Comparison of ENCODE assay signal across 8 cellular contexts in genomic region chr4:99811850-99812249, GRCh38. TPM values are rescaled to one million over a fixed set of nuclear protein-coding genes. Genes with fewer than 3 reads are reported as not detected.
A peak's percentile ranks its signal among the peaks of the same experiment; 100 is the strongest.
DNase-seq lines count a peak whose midpoint lies in the region; ATAC-seq and TF ChIP-seq lines count a peak whose summit lies in the region.

No MANE protein-coding gene starts in this region.

- no peak overlapping the region for H3K27ac Mint-ChIP-seq in GM23338
- H3K27ac Mint-ChIP-seq in naive thymus-derived CD4-positive, alpha-beta T cell: peak overlapping the region in 3 of 9 donors; percentile 8 to 59 (median 23)

- no peak overlapping the region for H3K4me3 Mint-ChIP-seq in GM23338
- no peak overlapping the region for H3K4me3 Mint-ChIP-seq in naive thymus-derived CD4-positive, alpha-beta T cell

- peak; percentile 18 for DNase-seq in AG10803 (ENCODE audit: low read depth)
- DNase-seq in GM23338 (ENCODE audit: low spot score): peak; percentile 80
- DNase-seq in SIG-M5 treated with dmso at 0.1 percent for 504 hours (lab: John Stamatoyannopoulos, UW; ENCODE audit: unreplicated experiment): peak; percentile 81
- peak; percentile 29 to 63 for DNase-seq in cardiac fibroblast (ENCODE audit: low read depth in 2 of 2)
- DNase-seq in naive thymus-derived CD4-positive, alpha-beta T cell: peak in 7 of 9 donors; percentile 18 to 61 (median 53)
- no peak for DNase-seq in hepatic stellate cell (ENCODE audit: low spot score)
- DNase-seq in HuH-7.5 (ENCODE audit: low spot score): no peak

- ATAC-seq in GM23338 (no peak), HG03139 (IDR thresholded peaks at IDR 0.05; ENCODE audit: unreplicated experiment) (no peak)
- ATAC-seq in naive thymus-derived CD4-positive, alpha-beta T cell: peak; percentile 30

- TF ChIP-seq CTCF in AG10803 (conservative IDR thresholded peaks at IDR 0.05; ENCODE audit: low read length): peak; percentile 50
- peak; percentile 65 to 84 for TF ChIP-seq CTCF in GM23338 (conservative IDR thresholded peaks at IDR 0.05; ENCODE audit: low read depth in 2 of 2)
- TF ChIP-seq CTCF in cardiac fibroblast (IDR thresholded peaks at IDR 0.05; ENCODE audit: low read depth, low read length): peak; percentile 51

- no peaks in the 10 kb centered on the region for H3K36me3 Mint-ChIP-seq in GM23338 (ENCODE audit: low read depth)
- H3K36me3 Mint-ChIP-seq in naive thymus-derived CD4-positive, alpha-beta T cell: peaks cover 0 to 2% (median 0%) of the 10 kb centered on the region in 5 donors

- CTCF ChIA-PET in naive thymus-derived CD4-positive, alpha-beta T cell (lab: Charles Lee): interaction anchor here (0.7 to 2.9 kb wide), 10 partner anchors 9 to 248 kb away, joined by 3 to 28 read pairs (median 4); partner anchors contain the start of genes DNAJB14, LAMTOR3 and TRMT10A

- H3K4me1 Mint-ChIP-seq in GM23338: peaks cover 7% of the 10 kb centered on the region
- peaks cover 18 to 30% (median 26%) of the 10 kb centered on the region in 7 donors for H3K4me1 Mint-ChIP-seq in naive thymus-derived CD4-positive, alpha-beta T cell

- H3K36me3 ChIP-seq in GM23338 (ENCODE audit: insufficient read depth): no peaks in the 10 kb centered on the region
- no peaks in the 10 kb centered on the region for H3K36me3 ChIP-seq in naive thymus-derived CD4-positive, alpha-beta T cell (ENCODE audit: control insufficient read depth in 2 of 3, insufficient read depth in 3 of 3, low read length in 3 of 3)

- 0 out of 2 replicates have a peak, but pooled peaks cover 6% of the 10 kb centered on the region for H3K9me2 ChIP-seq in GM23338 (ENCODE audit: insufficient read depth)

- H3K4me3 ChIP-seq in AG10803 (ENCODE audit: low read length) (no peak overlapping the region), GM23338 (no peak overlapping the region), cardiac fibroblast (replicated peaks in 1 of 2; ENCODE audit: low read depth in 2 of 2, low read length in 2 of 2) (no peak overlapping the region)
- no peak overlapping the region for H3K4me3 ChIP-seq in naive thymus-derived CD4-positive, alpha-beta T cell (ENCODE audit: low read length)

- H3K9me3 ChIP-seq in naive thymus-derived CD4-positive, alpha-beta T cell (ENCODE audit: control insufficient read depth in 2 of 3, low read length in 3 of 3): no peaks in the 10 kb centered on the region

- H3F3A ChIP-seq in GM23338 (replicated peaks; ENCODE audit: low read depth): no peaks in the 10 kb centered on the region

- no peaks in the 10 kb centered on the region for H3K4me1 ChIP-seq in GM23338 (ENCODE audit: insufficient read depth)
- peaks cover 9 to 13% of the 10 kb centered on the region in 2 donors for H3K4me1 ChIP-seq in naive thymus-derived CD4-positive, alpha-beta T cell (ENCODE audit: control insufficient read depth in 2 of 2, insufficient read depth in 2 of 2, low read length in 2 of 2)

- H2AFZ ChIP-seq in GM23338: no peak overlapping the region

- no peaks in the 10 kb centered on the region for H3K79me2 ChIP-seq in GM23338 (replicated peaks; ENCODE audit: insufficient read depth)

- no peak overlapping the region for H3K27ac ChIP-seq in GM23338 (ENCODE audit: low read depth)
- no peak overlapping the region for H3K27ac ChIP-seq in naive thymus-derived CD4-positive, alpha-beta T cell (ENCODE audit: low read depth, low read length)

- intact Hi-C loops in naive thymus-derived CD4-positive, alpha-beta T cell (cut with micrococcal nuclease): loop anchor here (1.0 to 10.0 kb wide), 4 partner anchors 73 to 1147 kb away; no protein-coding TSS in a partner anchor

- no peaks in the 10 kb centered on the region for H3K9me3 Mint-ChIP-seq in GM23338
- H3K9me3 Mint-ChIP-seq in naive thymus-derived CD4-positive, alpha-beta T cell: peaks cover 0 to 2% (median 0%) of the 10 kb centered on the region in 11 donors

- H3K4me2 ChIP-seq in GM23338: no peak overlapping the region

- no peaks in the 10 kb centered on the region for H4K20me1 ChIP-seq in GM23338 (replicated peaks; ENCODE audit: insufficient read depth)

- no peaks in the 10 kb centered on the region for H3K27me3 ChIP-seq in GM23338 (ENCODE audit: insufficient read depth)
- H3K27me3 ChIP-seq in naive thymus-derived CD4-positive, alpha-beta T cell (ENCODE audit: control insufficient read depth in 2 of 2, insufficient read depth in 2 of 2, low read length in 2 of 2): no peaks in the 10 kb centered on the region

- POLR2A ChIA-PET in naive thymus-derived CD4-positive, alpha-beta T cell (lab: Charles Lee): interaction anchor here (0.9 to 1.6 kb wide), 5 partner anchors 82 to 249 kb away, joined by 3 to 9 read pairs (median 4); partner anchors contain the start of genes DNAJB14 and LAMTOR3

- H3K27me3 Mint-ChIP-seq in GM23338 (ENCODE audit: insufficient read depth, low read depth, poor library complexity): peaks cover 6% of the 10 kb centered on the region
- peaks cover 0 to 4% (median 3%) of the 10 kb centered on the region in 5 donors for H3K27me3 Mint-ChIP-seq in naive thymus-derived CD4-positive, alpha-beta T cell

TF ChIP-seq in GM23338, 12 proteins besides CTCF, POLR2A, EP300 and RAD21 (continues in another document):
- TF ChIP-seq ETS1 (IDR thresholded peaks at IDR 0.05) (no peak), ZNF331 (CRISPR knock-in tag; IDR thresholded peaks at IDR 0.05; ENCODE audit: low read depth) (no peak), REST (IDR thresholded peaks at IDR 0.05; ENCODE audit: unreplicated experiment) (no peak)

RNA-seq across cellular contexts. Expression of gene DAPP1, which starts 4.8 kb away (rescaled TPM):
- not detected in 2 replicates for total RNA-seq in GM23338 (2014; rRNA removed; shearing (Covaris generic))
- not detected in 2 replicates for polyA plus RNA-seq in GM23338 (2016; fragmentation: Nextera tagmentation; extraction: Ambion mirVana)
- total RNA-seq in naive thymus-derived CD4-positive, alpha-beta T cell: 10 to 100 TPM; 10.9 to 49.6 (median 20.7) TPM
- 10 to 100 TPM; 17.7 to 23.2 TPM for polyA plus RNA-seq in naive thymus-derived CD4-positive, alpha-beta T cell

Comparison
In these comparisons a context has a peak if more than half of its experiments do, and no peak if none do; other contexts are left out.
1. DNase-seq: peak in AG10803 (single experiment), GM23338 (single experiment), SIG-M5 treated with dmso at 0.1 percent for 504 hours (single experiment), cardiac fibroblast (2 of 2) and naive thymus-derived CD4-positive, alpha-beta T cell (7 of 9); none in hepatic stellate cell (single experiment) and HuH-7.5 (single experiment).
2. RNA of gene DAPP1, which starts 4.8 kb away (total RNA-seq): 10.9 to 49.6 TPM in naive thymus-derived CD4-positive, alpha-beta T cell; not detected in GM23338; every median in the first group is over 10 times any median in the second.
3. Peak in every context shown above with its lines, with median percentiles within 50 percentile points of each other: CTCF ChIP-seq.